ENCODE assay signal across 21 cellular contexts in genomic region chr9:126701820-126702500, GRCh38.
A peak's percentile ranks its signal among the peaks of the same experiment; 100 is the strongest.
DNase-seq lines count a peak whose midpoint lies in the region; ATAC-seq, FAIRE-seq and TF ChIP-seq lines count a peak whose summit lies in the region.
"Had no signal": no experiment of that assay in that cellular context is flagged by ENCODE, and none has a peak within 500 bp of the region (broad histone marks: within the 10 kb centered on the region; RNA-seq: fewer than 3 reads in every experiment).

No MANE protein-coding gene starts in this region.

- peaks cover 70% of the 10 kb centered on the region for H3K27me3 Mint-ChIP-seq in activated naive CD4-positive, alpha-beta T cell treated with anti-CD3 and anti-CD28 coated beads, Interleukin-2, amount 10 ng/mL, durations not matched to agents 7 days and 5 days
- peaks cover 90% of the 10 kb centered on the region for H3K27me3 Mint-ChIP-seq in H9 (ENCODE audit: low read depth)

- ATAC-seq in HepG2 (no peak), GM21528 (IDR thresholded peaks at IDR 0.05; ENCODE audit: low FRiP score, unreplicated experiment) (no peak)

- H3K27ac Mint-ChIP-seq in activated naive CD4-positive, alpha-beta T cell treated with anti-CD3 and anti-CD28 coated beads, Interleukin-2, amount 10 ng/mL, durations not matched to agents 7 days and 5 days, result no peak overlapping the region
- no peak overlapping the region for H3K27ac Mint-ChIP-seq in H9
- H3K27ac Mint-ChIP-seq: activated B cell treated with CpG ODN at 0.5 μM for 24 hours had no signal

- no peak overlapping the region for H4K5ac ChIP-seq in H9 (ENCODE audit: insufficient read length, low read depth, low read length)

- no TSS peak for BruUV-seq in HepG2 (replicated peaks; lab: Mats Ljungman, UMichigan)

- no peak overlapping the region for H2BK120ac ChIP-seq in H9 (ENCODE audit: low read depth, low read length, poor library complexity, severe bottlenecking)

- no peak overlapping the region for H3K27ac ChIP-seq in H9 (ENCODE audit: insufficient read length, low read depth, low read length)
- H3K27ac ChIP-seq in HepG2 (ENCODE audit: extremely low read length, insufficient read depth, low read length), result no peak overlapping the region
- no peak overlapping the region for H3K27ac ChIP-seq in tibial artery
- H3K27ac ChIP-seq: BLaER1 treated with 17β-estradiol and CSF1 and Interleukin-3, amounts not matched to agents 10 nM and 100 nM; breast epithelium; prostate gland had no signal

- H3K14ac ChIP-seq in H9 (ENCODE audit: insufficient read depth, low read length), result no peak overlapping the region

- H3K4ac ChIP-seq in H9 (ENCODE audit: low read depth, low read length), result no peak overlapping the region

- H2BK12ac ChIP-seq in H9 (ENCODE audit: insufficient read length, low read depth, low read length), result no peak overlapping the region

- H3K79me1 ChIP-seq in H9 (ENCODE audit: insufficient read depth, low read depth, low read length, poor library complexity, severe bottlenecking), result no peaks in the 10 kb centered on the region

- H3K4me1 Mint-ChIP-seq in activated naive CD4-positive, alpha-beta T cell treated with anti-CD3 and anti-CD28 coated beads, Interleukin-2, amount 10 ng/mL, durations not matched to agents 7 days and 5 days, result peaks cover 17% of the 10 kb centered on the region
- peaks cover 11 to 27% of the 10 kb centered on the region in 2 experiments for H3K4me1 Mint-ChIP-seq in H9

- H2AFZ ChIP-seq in H9 (ENCODE audit: low read length) (no peak overlapping the region), HepG2 (ENCODE audit: low read length) (no peak overlapping the region)

- H4K20me1 ChIP-seq in H9 (ENCODE audit: control insufficient read depth, insufficient read depth, insufficient read length), result no peaks in the 10 kb centered on the region
- H4K20me1 ChIP-seq in HepG2 (ENCODE audit: insufficient read depth, low read length), result 0 out of 2 replicates have a peak, but pooled peaks cover 4% of the 10 kb centered on the region

- no peak for TF ChIP-seq RAD21 in HepG2 (CRISPR knock-in tag; IDR thresholded peaks at IDR 0.05)

- in situ Hi-C loops in HepG2 (cut with HindIII; ENCODE audit: extremely low pct_ligation_motif_present, low pct_unique_long_range_greater_than_20kb), result no loop called here

- CTCF ChIA-PET in activated naive CD4-positive, alpha-beta T cell treated with anti-CD3 and anti-CD28 coated beads, Interleukin-2, amount 10 ng/mL, durations not matched to agents 7 days and 5 days (lab: Charles Lee), result interaction anchor here (0.6 to 11.9 kb wide), 14 partner anchors 8 to 1984 kb away, joined by 3 to 481 read pairs (median 4); no protein-coding TSS in a partner anchor
- CTCF ChIA-PET in HepG2 (lab: Yijun Ruan, JAX; ENCODE audit: low intra/inter-chr PET ratio, low total read pairs), result no interaction called here

- no peak overlapping the region for H3K23ac ChIP-seq in H9 (ENCODE audit: insufficient read length, low read depth, low read length)

- no peak for FAIRE-seq in HepG2 (lab: Jason Lieb, UNC)

- WGBS in H9 (ENCODE audit: extremely low coverage, insufficient read length, low lambda C conversion rate), result no CpG with 5 or more reads among the region's 21 CpGs
- WGBS in HepG2 (ENCODE audit: low lambda C conversion rate), result 11% methylated on average over 6 of the region's 21 CpGs

- H4K91ac ChIP-seq in H9 (ENCODE audit: insufficient read length, low read depth, low read length), result no peak overlapping the region

- no peaks in the 10 kb centered on the region for H3K4me1 ChIP-seq in H9 (ENCODE audit: insufficient read depth, low read length)
- peaks cover 5% of the 10 kb centered on the region for H3K4me1 ChIP-seq in HepG2 (ENCODE audit: insufficient read depth, low read length)
- H3K4me1 ChIP-seq in tibial artery, result peaks cover 0 to 18% (median 11%) of the 10 kb centered on the region in 4 donors
- H3K4me1 ChIP-seq: prostate gland had no signal

- no peaks in the 10 kb centered on the region for H3K9me3 Mint-ChIP-seq in activated naive CD4-positive, alpha-beta T cell treated with anti-CD3 and anti-CD28 coated beads, Interleukin-2, amount 10 ng/mL, durations not matched to agents 7 days and 5 days
- H3K9me3 Mint-ChIP-seq in H9, result no peaks in the 10 kb centered on the region; a peak in 1 of 5 replicates
- H3K9me3 Mint-ChIP-seq: activated B cell treated with CpG ODN at 0.5 μM for 24 hours had no signal

- intact Hi-C loops in HepG2 (cut with micrococcal nuclease; ENCODE audit: unreplicated experiment) (no loop called here), tibial artery (cut with DNase I; ENCODE audit: low total_unique reads) (no loop called here)

- H2BK15ac ChIP-seq in H9 (ENCODE audit: low read depth, low read length), result no peak overlapping the region

- no peak overlapping the region for H3K4me3 Mint-ChIP-seq in activated naive CD4-positive, alpha-beta T cell treated with anti-CD3 and anti-CD28 coated beads, Interleukin-2, amount 10 ng/mL, durations not matched to agents 7 days and 5 days
- H3K4me3 Mint-ChIP-seq in H9, result peak overlapping the region in 1 of 2 experiments; percentile 37; a peak in 2 of 5 replicates
- H3K4me3 Mint-ChIP-seq: activated B cell treated with CpG ODN at 0.5 μM for 24 hours had no signal

- H3K27me3 ChIP-seq in H9 (ENCODE audit: insufficient read depth, low read length), result peaks cover 3% of the 10 kb centered on the region; the same call in 1 of the 2 replicates
- H3K27me3 ChIP-seq in HepG2 (ENCODE audit: control insufficient read depth in 1 of 2, insufficient read depth in 2 of 2, low read length in 2 of 2), result peaks cover 9 to 70% of the 10 kb centered on the region in 2 experiments; a peak in 3 of 5 replicates
- peaks cover 0 to 74% of the 10 kb centered on the region in 2 donors for H3K27me3 ChIP-seq in tibial artery

- no peak overlapping the region for H2BK5ac ChIP-seq in H9 (ENCODE audit: insufficient read length, low read length)

- no peaks in the 10 kb centered on the region for H3K9me3 ChIP-seq in H9 (ENCODE audit: control insufficient read depth, low read depth, low read length)
- H3K9me3 ChIP-seq in HepG2 (ENCODE audit: low read length), result no peaks in the 10 kb centered on the region
- H3K9me3 ChIP-seq in tibial artery, result no peaks in the 10 kb centered on the region
- H3K9me3 ChIP-seq: BLaER1 treated with 17β-estradiol and CSF1 and Interleukin-3, amounts not matched to agents 10 nM and 100 nM; breast epithelium; mucosa of descending colon; prostate gland had no signal

- H3K56ac ChIP-seq in H9 (ENCODE audit: insufficient read length, low read depth, low read length), result no peak overlapping the region

- H2AK5ac ChIP-seq in H9 (ENCODE audit: insufficient read length, low read length), result no peak overlapping the region

- TF ChIP-seq CTCF in H9 (conservative IDR thresholded peaks at IDR 0.05) (no peak), HepG2 (CRISPR knock-in tag; IDR thresholded peaks at IDR 0.05) (no peak), tibial artery (IDR thresholded peaks at IDR 0.05) (no peak)

- TF ChIP-seq EP300 in HepG2 (IDR thresholded peaks at IDR 0.05; ENCODE audit: low read depth in 2 of 2, low read length in 2 of 2) (no peak), HepG2 (CRISPR knock-in tag; IDR thresholded peaks at IDR 0.05; ENCODE audit: borderline replicate concordance) (no peak)

- H3K4me2 ChIP-seq in H9 (ENCODE audit: insufficient read depth, insufficient read length, low read length), result no peak overlapping the region
- H3K4me2 ChIP-seq in HepG2 (ENCODE audit: low read depth, low read length), result no peak overlapping the region
- H3K4me2 ChIP-seq: BLaER1 treated with 17β-estradiol and CSF1 and Interleukin-3, amounts not matched to agents 10 nM and 100 nM had no signal

- H2BK20ac ChIP-seq in H9 (ENCODE audit: low read depth, low read length, poor library complexity, severe bottlenecking), result no peak overlapping the region

- H3K9ac ChIP-seq in H9 (ENCODE audit: extremely low read depth, insufficient read length, low read length), result no peak overlapping the region
- no peak overlapping the region for H3K9ac ChIP-seq in HepG2 (ENCODE audit: insufficient read depth, low read depth, low read length)
- H3K9ac ChIP-seq: BLaER1 treated with 17β-estradiol and CSF1 and Interleukin-3, amounts not matched to agents 10 nM and 100 nM had no signal

- no peaks in the 10 kb centered on the region for H3K23me2 ChIP-seq in H9 (ENCODE audit: insufficient read length, low read depth, low read length, poor library complexity, severe bottlenecking)

- H3K36me3 ChIP-seq in HepG2 (replicated peaks in 1 of 2; ENCODE audit: control insufficient read depth in 1 of 2, insufficient read depth in 2 of 2, low read length in 2 of 2) (no peaks in the 10 kb centered on the region), tibial artery (peaks cover 0 to 5% (median 0%) of the 10 kb centered on the region in 3 donors)
- H3K36me3 ChIP-seq: BLaER1 treated with 17β-estradiol and CSF1 and Interleukin-3, amounts not matched to agents 10 nM and 100 nM; breast epithelium; prostate gland had no signal

- H3K79me2 ChIP-seq in H9 (ENCODE audit: insufficient read depth, low read length) (no peaks in the 10 kb centered on the region), HepG2 (ENCODE audit: insufficient read depth, low read length) (no peaks in the 10 kb centered on the region)

- H3K36me3 Mint-ChIP-seq in activated naive CD4-positive, alpha-beta T cell treated with anti-CD3 and anti-CD28 coated beads, Interleukin-2, amount 10 ng/mL, durations not matched to agents 7 days and 5 days, result no peaks in the 10 kb centered on the region
- H3K36me3 Mint-ChIP-seq in H9 (ENCODE audit: insufficient read depth in 1 of 3, low read depth in 3 of 3), result no peaks in the 10 kb centered on the region; a peak in 1 of 7 replicates

- peak; percentile 14 for DNase-seq in activated naive CD4-positive, alpha-beta T cell treated with anti-CD3 and anti-CD28 coated beads, Interleukin-2, amount 10 ng/mL, durations not matched to agents 7 days and 5 days
- DNase-seq in activated naive CD4-positive, alpha-beta T cell treated with anti-CD3 and anti-CD28 coated beads, Interleukin-2, amount 50 U/mL, for 16 hours, result no peak
- DNase-seq in H9 (peak; percentile 22), HepG2 (ENCODE audit: low spot score) (no peak), tibial artery (peak; percentile 9 to 56), SKM-1 (lab: John Stamatoyannopoulos, UW; ENCODE audit: unreplicated experiment) (no peak), NCI-H1092 treated with DMSO at 0.1 percent for 48 hours (lab: John Stamatoyannopoulos, UW) (no peak)
- DNase-seq: activated B cell treated with CpG ODN at 0.5 μM for 24 hours, COR-L47, cortex of kidney, DMS79 treated with DMSO at 0.1 percent for 48 hours, IMR-90, NCI-H1105, NCI-H2029 treated with DMSO at 0.1 percent for 48 hours, NCI-H345, SW 1271 had no signal

- POLR2A ChIA-PET in HepG2 (lab: Yijun Ruan, JAX), result no interaction called here

- no peak overlapping the region for H3T11ph ChIP-seq in H9 (ENCODE audit: low read length)

- TF ChIP-seq POLR2A in HepG2 (IDR thresholded peaks at IDR 0.05; ENCODE audit: insufficient read depth in 1 of 2, low read depth in 2 of 2, low read length in 2 of 2), result no peak

- H3K18ac ChIP-seq in H9 (ENCODE audit: insufficient read length, low read depth, low read length), result no peak overlapping the region

- H4K8ac ChIP-seq in H9 (replicated peaks; ENCODE audit: insufficient read length, low read depth, low read length), result no peak overlapping the region

- H3K4me3 ChIP-seq in HepG2 (replicated peaks in 1 of 3; ENCODE audit: insufficient read depth in 1 of 3, low read depth in 2 of 3, low read length in 3 of 3) (no peak overlapping the region), tibial artery (no peak overlapping the region)
- H3K4me3 ChIP-seq: BLaER1 treated with 17β-estradiol and CSF1 and Interleukin-3, amounts not matched to agents 10 nM and 100 nM; breast epithelium; mucosa of descending colon; prostate gland had no signal

Comparison
In these comparisons a context has a peak if more than half of its experiments do, and no peak if none do; other contexts are left out.
1. DNase-seq: peak in activated naive CD4-positive, alpha-beta T cell treated with anti-CD3 and anti-CD28 coated beads, Interleukin-2, amount 10 ng/mL, durations not matched to agents 7 days and 5 days (single experiment), H9 (single experiment) and tibial artery (2 of 2); none in activated naive CD4-positive, alpha-beta T cell treated with anti-CD3 and anti-CD28 coated beads, Interleukin-2, amount 50 U/mL, for 16 hours (single experiment), HepG2 (single experiment), SKM-1 (single experiment) and NCI-H1092 treated with DMSO at 0.1 percent for 48 hours (single experiment).